In the genomic region with DNA sequence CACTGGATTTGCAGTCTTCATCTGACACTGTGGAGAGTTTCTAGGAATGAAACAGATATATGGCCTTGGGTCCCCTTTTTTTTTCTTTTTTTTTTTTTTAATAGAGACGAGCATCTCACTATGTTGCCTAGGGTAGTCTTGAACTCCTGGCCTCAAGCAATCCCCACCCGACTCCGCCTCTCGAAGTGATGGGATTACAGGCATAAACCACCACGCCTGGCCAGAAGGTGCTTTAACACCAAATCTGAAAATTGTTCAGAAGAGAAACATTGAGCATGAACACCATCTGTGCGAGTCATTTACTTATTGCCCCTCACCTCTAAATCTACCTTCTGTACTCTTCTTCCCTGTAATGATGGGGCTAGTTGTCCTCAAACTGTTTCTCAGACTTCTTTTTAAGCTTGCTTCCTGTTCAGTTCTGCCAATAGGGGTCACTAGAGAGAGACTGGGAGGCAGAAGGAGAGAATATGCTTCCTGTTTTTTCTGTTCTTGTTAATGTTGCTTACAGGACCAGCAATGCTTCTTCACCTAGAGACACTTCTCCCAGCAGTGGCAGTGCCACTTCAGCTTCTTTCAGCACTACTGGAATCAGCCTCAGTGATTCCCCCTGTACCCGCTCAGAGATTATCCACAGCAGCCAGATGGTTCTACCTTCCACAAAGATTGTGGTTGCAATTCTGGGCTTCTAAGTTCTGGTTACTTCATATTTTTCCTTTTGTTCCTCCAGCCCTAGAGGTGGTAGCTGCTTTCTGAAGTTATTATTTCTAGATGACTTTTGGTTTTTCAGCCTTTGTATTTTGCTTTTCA, we compare ENCODE assay signal across 8 cellular contexts. TPM values are rescaled to one million over a fixed set of nuclear protein-coding genes. Genes with fewer than 3 reads are reported as not detected.
DNase-seq lines count a peak whose midpoint lies in the region; ATAC-seq and TF ChIP-seq lines count a peak whose summit lies in the region.

No MANE protein-coding gene starts in this region.

- H3K27ac ChIP-seq in GM23338 (ENCODE audit: low read depth) (0 out of 2 replicates have a peak overlapping the region, but pooled peaks have one; percentile 4), right lobe of liver (no peak overlapping the region)

- H3K27me3 Mint-ChIP-seq in Caco-2 (ENCODE audit: insufficient read depth, unreplicated experiment): no peaks in the 10 kb centered on the region
- H3K27me3 Mint-ChIP-seq in GM23338 (ENCODE audit: insufficient read depth, low read depth, poor library complexity): no peaks in the 10 kb centered on the region
- no peaks in the 10 kb centered on the region for H3K27me3 Mint-ChIP-seq in central memory CD8-positive, alpha-beta T cell

- no peaks in the 10 kb centered on the region for H3K4me1 ChIP-seq in Caco-2
- H3K4me1 ChIP-seq in GM23338 (ENCODE audit: insufficient read depth): peaks cover 9% of the 10 kb centered on the region; the same call in 1 of the 2 replicates
- no peaks in the 10 kb centered on the region for H3K4me1 ChIP-seq in right lobe of liver

- peak; percentile 86 for ATAC-seq in GM23338
- ATAC-seq in central memory CD8-positive, alpha-beta T cell (replicated peaks; ENCODE audit: extremely low read depth, poor library complexity, severe bottlenecking): no peak
- peak; percentile 52 to 79 (median 69) for ATAC-seq in right lobe of liver
- ATAC-seq in GM19328 (IDR thresholded peaks at IDR 0.05; ENCODE audit: unreplicated experiment): no peak
- ATAC-seq in HG02870 (IDR thresholded peaks at IDR 0.05; ENCODE audit: unreplicated experiment): no peak

- H3K9me2 ChIP-seq in GM23338 (ENCODE audit: insufficient read depth): no peaks in the 10 kb centered on the region

- no peaks in the 10 kb centered on the region for H3F3A ChIP-seq in GM23338 (replicated peaks; ENCODE audit: low read depth)

- H3K4me3 ChIP-seq in Caco-2 (ENCODE audit: low read depth, low read length) (no peak overlapping the region), GM23338 (no peak overlapping the region), right lobe of liver (no peak overlapping the region)

- H3K79me2 ChIP-seq in GM23338 (replicated peaks; ENCODE audit: insufficient read depth): no peaks in the 10 kb centered on the region

- H3K4me3 Mint-ChIP-seq in Caco-2 (ENCODE audit: unreplicated experiment): no peak overlapping the region
- H3K4me3 Mint-ChIP-seq in GM23338: no peak overlapping the region
- no peak overlapping the region for H3K4me3 Mint-ChIP-seq in central memory CD8-positive, alpha-beta T cell

- H4K20me1 ChIP-seq in GM23338 (replicated peaks; ENCODE audit: insufficient read depth): no peaks in the 10 kb centered on the region

- H3K36me3 Mint-ChIP-seq in Caco-2 (ENCODE audit: insufficient read depth, unreplicated experiment): no peaks in the 10 kb centered on the region
- peaks cover 4% of the 10 kb centered on the region; the same call in 2 of the 3 replicates for H3K36me3 Mint-ChIP-seq in GM23338 (ENCODE audit: low read depth)
- peaks cover 6% of the 10 kb centered on the region for H3K36me3 Mint-ChIP-seq in central memory CD8-positive, alpha-beta T cell (ENCODE audit: insufficient read depth)

- POLR2A ChIA-PET in Caco-2 (lab: Charles Lee): interaction anchor here (0.5 kb wide), 1 partner anchor 70 kb away, joined by 3 read pairs; the partner anchor contains the start of gene EIF4G2

- no TSS peak for BruUV-seq in Caco-2 (replicated peaks; lab: Mats Ljungman, UMichigan)

- H3K9me3 Mint-ChIP-seq in Caco-2 (ENCODE audit: unreplicated experiment) (peaks cover 2% of the 10 kb centered on the region), GM23338 (peaks cover 1% of the 10 kb centered on the region)
- H3K9me3 Mint-ChIP-seq in central memory CD8-positive, alpha-beta T cell: no peaks in the 10 kb centered on the region

- H3K9me3 ChIP-seq in Caco-2: peaks cover 11% of the 10 kb centered on the region
- no peaks in the 10 kb centered on the region for H3K9me3 ChIP-seq in right lobe of liver

- H2AFZ ChIP-seq in GM23338: no peak overlapping the region

- peak in 1 of 2 experiments; percentile 75 for DNase-seq in Caco-2
- peak; percentile 91 for DNase-seq in GM23338 (ENCODE audit: low spot score)
- DNase-seq in NOMO-1 treated with dmso at 0.1 percent for 144 hours (lab: John Stamatoyannopoulos, UW; ENCODE audit: unreplicated experiment): peak; percentile 72
- peak in 1 of 2 donors; percentile 21 for DNase-seq in central memory CD8-positive, alpha-beta T cell (ENCODE audit: low spot score in 2 of 2)
- DNase-seq in right lobe of liver: no peak
- DNase-seq in NCI-H1930 (lab: John Stamatoyannopoulos, UW): no peak

- H3K36me3 ChIP-seq in Caco-2 (ENCODE audit: control insufficient read depth, insufficient read depth, low read length): no peaks in the 10 kb centered on the region
- H3K36me3 ChIP-seq in GM23338 (ENCODE audit: insufficient read depth): no peaks in the 10 kb centered on the region; the same call in 1 of the 2 replicates
- no peaks in the 10 kb centered on the region for H3K36me3 ChIP-seq in right lobe of liver

- H3K27me3 ChIP-seq in Caco-2 (replicated peaks; ENCODE audit: control insufficient read depth, insufficient read depth, low read length): no peaks in the 10 kb centered on the region
- no peaks in the 10 kb centered on the region for H3K27me3 ChIP-seq in GM23338 (ENCODE audit: insufficient read depth)
- H3K27me3 ChIP-seq in right lobe of liver: no peaks in the 10 kb centered on the region

- CTCF ChIA-PET in Caco-2 (lab: Charles Lee): interaction anchor here (0.6 to 1.7 kb wide), 12 partner anchors 9 to 140 kb away, joined by 3 to 8 read pairs (median 4); partner anchors contain the start of gene EIF4G2

- intact Hi-C loops in Caco-2 (cut with micrococcal nuclease; ENCODE audit: unreplicated experiment): loop anchor here (2.0 kb wide), 2 partner anchors 28 to 52 kb away; no protein-coding TSS in a partner anchor
- intact Hi-C loops in right lobe of liver (cut with DNase I): no loop called here

- no peak overlapping the region for H3K4me2 ChIP-seq in GM23338

- 92% methylated on average over 6 of the region's 7 CpGs for WGBS in right lobe of liver (ENCODE audit: insufficient coverage, low coverage, low lambda C conversion rate, missing lambda C conversion rate)

- no peak for TF ChIP-seq POLR2A in right lobe of liver (IDR thresholded peaks at IDR 0.05)

- H3K4me1 Mint-ChIP-seq in Caco-2 (ENCODE audit: low read depth, unreplicated experiment) (peaks cover 7% of the 10 kb centered on the region), GM23338 (peaks cover 10% of the 10 kb centered on the region)
- H3K4me1 Mint-ChIP-seq in central memory CD8-positive, alpha-beta T cell: peaks cover 8% of the 10 kb centered on the region

- H3K27ac Mint-ChIP-seq in Caco-2 (ENCODE audit: unreplicated experiment) (no peak overlapping the region), GM23338 (no peak overlapping the region)
- H3K27ac Mint-ChIP-seq in central memory CD8-positive, alpha-beta T cell (ENCODE audit: low read depth): peak overlapping the region; percentile 19

- TF ChIP-seq CTCF in Caco-2 (IDR thresholded peaks at IDR 0.05; ENCODE audit: insufficient read depth in 1 of 2, low read depth in 1 of 2, low read length in 1 of 2, severe bottlenecking in 1 of 2, unreplicated experiment in 1 of 2) (peak; percentile 77 to 86), GM23338 (conservative IDR thresholded peaks at IDR 0.05; ENCODE audit: low read depth in 2 of 2) (peak; percentile 79 to 91), right lobe of liver (IDR thresholded peaks at IDR 0.05) (peak; percentile 40 to 67 (median 60))

TF ChIP-seq in GM23338, 12 proteins besides CTCF, POLR2A, EP300 and RAD21 (continues in another document):
- TF ChIP-seq JUNB (IDR thresholded peaks at IDR 0.05; ENCODE audit: unreplicated experiment) (no peak), NANOG (IDR thresholded peaks at IDR 0.05; ENCODE audit: borderline replicate concordance) (no peak), ZNF114 (CRISPR knock-in tag; IDR thresholded peaks at IDR 0.05) (no peak)

RNA-seq across cellular contexts. Expression of gene ZBED5, which starts 20.8 kb away (rescaled TPM):
- total RNA-seq in Caco-2 (2022) (42.1 and 53.2 TPM in 2 replicates), right lobe of liver (10 to 100 TPM in 2 of 6 experiments, 1 to 10 TPM in 4; 7.0 to 11.7 (median 8.7) TPM)
- 53.9 and 54.1 TPM in 2 replicates for total RNA-seq in GM23338 (2014; rRNA removed; shearing (Covaris generic))
- polyA plus RNA-seq in GM23338 (2016; fragmentation: Nextera tagmentation; extraction: Ambion mirVana): 56.1 and 56.3 TPM in 2 replicates

Comparison
In these comparisons a context has a peak if more than half of its experiments do, and no peak if none do; other contexts are left out.
1. DNase-seq: peak in GM23338 (single experiment) and NOMO-1 treated with dmso at 0.1 percent for 144 hours (single experiment); none in right lobe of liver (0 of 3) and NCI-H1930 (0 of 2).
2. ATAC-seq: peak in GM23338 (single experiment) and right lobe of liver (4 of 4); none in central memory CD8-positive, alpha-beta T cell (single experiment), GM19328 (single experiment) and HG02870 (single experiment).
3. Peak in every context shown above with its lines, with median percentiles within 50 percentile points of each other: CTCF ChIP-seq.